Comparison of ENCODE assay signal across 22 cellular contexts in genomic region chr15:98034731-98035130, GRCh38.
DNase-seq lines count a peak whose midpoint lies in the region; ATAC-seq and TF ChIP-seq lines count a peak whose summit lies in the region.
"Had no signal": no experiment of that assay in that cellular context is flagged by ENCODE, and none has a peak within 500 bp of the region (broad histone marks: within the 10 kb centered on the region; RNA-seq: fewer than 3 reads in every experiment).

No MANE protein-coding gene starts in this region.

- H3K36me3 Mint-ChIP-seq in MCF 10A (ENCODE audit: insufficient read depth, unreplicated experiment) = no peaks in the 10 kb centered on the region

- no peak overlapping the region for H2AFZ ChIP-seq in osteoblast (ENCODE audit: low read length)

- intact Hi-C loops in MCF 10A (cut with micrococcal nuclease) = loop anchor here (5.0 kb wide), 1 partner anchor 37 kb away; no protein-coding TSS in a partner anchor
- intact Hi-C loops in breast epithelium (cut with DNase I; ENCODE audit: low total_unique reads) = no loop called here

- peak; percentile 27 for ATAC-seq in foreskin keratinocyte
- ATAC-seq: HCT116 had no signal

- no peaks in the 10 kb centered on the region for H3K27me3 Mint-ChIP-seq in MCF 10A (ENCODE audit: insufficient read depth, unreplicated experiment)
- H3K27me3 Mint-ChIP-seq: B cell; CD4-positive, alpha-beta T cell had no signal

- H3K4me3 ChIP-seq in breast epithelium = no peak overlapping the region
- H3K4me3 ChIP-seq in epithelial cell of esophagus (ENCODE audit: low read length) = no peak overlapping the region
- no peak overlapping the region for H3K4me3 ChIP-seq in osteoblast (ENCODE audit: insufficient read depth, low read length)

- H3K4me3 Mint-ChIP-seq in MCF 10A (ENCODE audit: unreplicated experiment) = no peak overlapping the region
- H3K4me3 Mint-ChIP-seq: B cell; CD4-positive, alpha-beta T cell; HFFc6 had no signal

- H3K27ac ChIP-seq in breast epithelium = no peak overlapping the region
- peak overlapping the region; percentile 74 for H3K27ac ChIP-seq in RWPE1
- peak overlapping the region; percentile 66 for H3K27ac ChIP-seq in foreskin keratinocyte
- no peak overlapping the region for H3K27ac ChIP-seq in osteoblast (ENCODE audit: low read depth, low read length)
- H3K27ac ChIP-seq: C4-2B, HL-60 had no signal

- H3K4me2 ChIP-seq in osteoblast (ENCODE audit: insufficient read depth, low read length) = no peak overlapping the region

- no peaks in the 10 kb centered on the region for H3K9me3 ChIP-seq in breast epithelium
- H3K9me3 ChIP-seq in osteoblast (ENCODE audit: low read depth, low read length) = peaks cover 3% of the 10 kb centered on the region
- H3K9me3 ChIP-seq: Caco-2 had no signal

- H3K4me1 Mint-ChIP-seq in MCF 10A (ENCODE audit: insufficient read depth, unreplicated experiment) = peaks cover 13% of the 10 kb centered on the region
- H3K4me1 Mint-ChIP-seq: B cell had no signal

- peak overlapping the region; percentile 83 for H3K27ac Mint-ChIP-seq in MCF 10A (ENCODE audit: low read depth, unreplicated experiment)
- H3K27ac Mint-ChIP-seq: B cell; CD4-positive, alpha-beta T cell; HFFc6 had no signal

- no peaks in the 10 kb centered on the region for H3K9me3 Mint-ChIP-seq in MCF 10A (ENCODE audit: unreplicated experiment)
- H3K9me3 Mint-ChIP-seq: CD4-positive, alpha-beta T cell; HFFc6 had no signal

- no peaks in the 10 kb centered on the region for H3K27me3 ChIP-seq in breast epithelium
- no peaks in the 10 kb centered on the region for H3K27me3 ChIP-seq in foreskin keratinocyte
- no peaks in the 10 kb centered on the region for H3K27me3 ChIP-seq in osteoblast (ENCODE audit: insufficient read depth, low read length)

- TF ChIP-seq POLR2A in breast epithelium (IDR thresholded peaks at IDR 0.05) = no peak

- CTCF ChIA-PET in MCF 10A (lab: Yijun Ruan, JAX) (interaction anchor here (0.6 to 1.9 kb wide), 4 partner anchors 17 to 1771 kb away, joined by 3 to 9 read pairs (median 3); no protein-coding TSS in a partner anchor), RWPE1 (lab: Yijun Ruan, JAX) (interaction anchor here (1.2 kb wide), 1 partner anchor 50 kb away, joined by 6 read pairs; no protein-coding TSS in a partner anchor)

- TF ChIP-seq CTCF in MCF 10A (IDR thresholded peaks at IDR 0.05; ENCODE audit: unreplicated experiment) (no peak), breast epithelium (IDR thresholded peaks at IDR 0.05) (no peak), RWPE1 (conservative IDR thresholded peaks at IDR 0.05; ENCODE audit: low read depth) (no peak), epithelial cell of esophagus (IDR thresholded peaks at IDR 0.05; ENCODE audit: insufficient read depth, low read depth, low read length, missing control alignments) (no peak), foreskin keratinocyte (conservative IDR thresholded peaks at IDR 0.05) (no peak), osteoblast (IDR thresholded peaks at IDR 0.05; ENCODE audit: extremely low read depth, low read depth, low read length) (no peak)

- POLR2A ChIA-PET in MCF 10A (lab: Yijun Ruan, JAX) = interaction anchor here (0.6 to 5.1 kb wide), 7 partner anchors 9 to 1076 kb away, joined by 3 to 45 read pairs (median 12); no protein-coding TSS in a partner anchor
- POLR2A ChIA-PET in RWPE1 (lab: Yijun Ruan, JAX; ENCODE audit: low non-redundant PET) = interaction anchor here (0.7 kb wide), 1 partner anchor 109 kb away, joined by 4 read pairs; no protein-coding TSS in a partner anchor

- DNase-seq in MCF 10A (ENCODE audit: unreplicated experiment) (no peak), breast epithelium (ENCODE audit: low spot score in 2 of 2) (no peak), RWPE1 (ENCODE audit: low spot score) (no peak), epithelial cell of esophagus (ENCODE audit: low read depth) (peak; percentile 70), foreskin keratinocyte (peak; percentile 47 to 66), osteoblast (ENCODE audit: insufficient read length, low spot score, missing footprints) (no peak), A172 (ENCODE audit: low spot score) (no peak)
- no peak for DNase-seq in activated CD4-positive, CD25-positive, alpha-beta regulatory T cell (lab: John Stamatoyannopoulos, UW)
- DNase-seq: 8988T; Caco-2; CD4-positive, alpha-beta T cell; DMS153; DMS79; GDM1; GOT3; H7; HFFc6; IMR-90 had no signal

- H4K20me1 ChIP-seq in osteoblast (ENCODE audit: insufficient read depth, low read length) = no peaks in the 10 kb centered on the region

- H3K36me3 ChIP-seq in breast epithelium (no peaks in the 10 kb centered on the region), osteoblast (ENCODE audit: insufficient read depth, low read length) (no peaks in the 10 kb centered on the region)

- no TSS peak for BruUV-seq in MCF 10A (replicated peaks; lab: Mats Ljungman, UMichigan)

- no peaks in the 10 kb centered on the region for H3K79me2 ChIP-seq in osteoblast (ENCODE audit: insufficient read depth, low read length)

- H3K4me1 ChIP-seq in breast epithelium (no peaks in the 10 kb centered on the region), foreskin keratinocyte (peaks cover 24% of the 10 kb centered on the region), osteoblast (ENCODE audit: insufficient read depth, low read length) (no peaks in the 10 kb centered on the region)
- H3K4me1 ChIP-seq: Caco-2 had no signal

Comparison
In these comparisons a context has a peak if more than half of its experiments do, and no peak if none do; other contexts are left out.
1. DNase-seq: peak in epithelial cell of esophagus (single experiment) and foreskin keratinocyte (2 of 2); none in MCF 10A (single experiment), breast epithelium (0 of 2), RWPE1 (single experiment), osteoblast (single experiment), A172 (single experiment) and activated CD4-positive, CD25-positive, alpha-beta regulatory T cell (0 of 4).
2. H3K27ac ChIP-seq: peak in RWPE1 (single experiment) and foreskin keratinocyte (single experiment); none in breast epithelium (0 of 2) and osteoblast (single experiment).